ENCODE assay signal across 19 cellular contexts in genomic region chr15:71275566-71276354, GRCh38.
DNase-seq lines count a peak whose midpoint lies in the region; ATAC-seq and TF ChIP-seq lines count a peak whose summit lies in the region.
"Had no signal": no experiment of that assay in that cellular context is flagged by ENCODE, and none has a peak within 500 bp of the region (broad histone marks: within the 10 kb centered on the region; RNA-seq: fewer than 3 reads in every experiment).

No MANE protein-coding gene starts in this region.

- BruUV-seq in PC-9 (replicated peaks; lab: Mats Ljungman, UMichigan) = TSS peak; percentile 58
- no TSS peak for BruUV-seq in mammary epithelial cell (replicated peaks; lab: Mats Ljungman, UMichigan)

- peaks cover 73% of the 10 kb centered on the region for H3F3A ChIP-seq in GM23248 (ENCODE audit: insufficient read depth)
- H3F3A ChIP-seq in PC-9 (ENCODE audit: insufficient read depth, low read depth) = peaks cover 72% of the 10 kb centered on the region

- no peaks in the 10 kb centered on the region for H3K36me3 ChIP-seq in GM23248 (ENCODE audit: low read depth)
- no peaks in the 10 kb centered on the region for H3K36me3 ChIP-seq in PC-9 (ENCODE audit: low read depth)
- no peaks in the 10 kb centered on the region for H3K36me3 ChIP-seq in mammary epithelial cell (ENCODE audit: insufficient read depth, low read length)
- H3K36me3 ChIP-seq in osteoblast (ENCODE audit: insufficient read depth, low read length) = no peaks in the 10 kb centered on the region
- H3K36me3 ChIP-seq: left lung, neutrophil, right atrium auricular region had no signal

- dilution Hi-C loops in mammary epithelial cell (cut with HindIII; ENCODE audit: low sequenced_read_pairs) = no loop called here

- H4K20me1 ChIP-seq in GM23248 (ENCODE audit: insufficient read depth) = no peaks in the 10 kb centered on the region
- no peaks in the 10 kb centered on the region for H4K20me1 ChIP-seq in PC-9 (ENCODE audit: insufficient read depth)
- no peaks in the 10 kb centered on the region for H4K20me1 ChIP-seq in mammary epithelial cell (ENCODE audit: insufficient read depth, low read length)
- no peaks in the 10 kb centered on the region for H4K20me1 ChIP-seq in osteoblast (ENCODE audit: insufficient read depth, low read length)

- H3K9ac ChIP-seq in GM23248 (no peak overlapping the region), mammary epithelial cell (ENCODE audit: insufficient read depth, low read length) (peak overlapping the region; percentile 16)

- H3K27me3 ChIP-seq in GM23248 (replicated peaks; ENCODE audit: insufficient read depth) (no peaks in the 10 kb centered on the region), PC-9 (ENCODE audit: insufficient read depth, low read depth) (no peaks in the 10 kb centered on the region), mammary epithelial cell (ENCODE audit: insufficient read depth, low read length) (no peaks in the 10 kb centered on the region), osteoblast (ENCODE audit: insufficient read depth, low read length) (no peaks in the 10 kb centered on the region)
- H3K27me3 ChIP-seq: left lung, right atrium auricular region had no signal

- H3K4me2 ChIP-seq in GM23248 (ENCODE audit: unreplicated experiment) (peak overlapping the region; percentile 30), PC-9 (peak overlapping the region; percentile 58), mammary epithelial cell (ENCODE audit: insufficient read depth, low read depth, low read length) (no peak overlapping the region), osteoblast (ENCODE audit: insufficient read depth, low read length) (peak overlapping the region; percentile 55)

- H3K4me3 ChIP-seq in GM23248 (no peak overlapping the region), PC-9 (peak overlapping the region; percentile 3; the same call in 1 of the 2 replicates), mammary epithelial cell (replicated peaks in 1 of 3; ENCODE audit: insufficient read depth in 1 of 3, low read depth in 2 of 3, low read length in 3 of 3) (no peak overlapping the region), osteoblast (ENCODE audit: insufficient read depth, low read length) (no peak overlapping the region)
- H3K4me3 ChIP-seq: left lung, mucosa of descending colon, right atrium auricular region had no signal

- in situ Hi-C loops in GM23248 (cut with MboI) (no loop called here), mammary epithelial cell (cut with MboI; ENCODE audit: low sequenced_read_pairs in 2 of 2) (loop anchor here in 1 of 2 donors (25.0 kb wide), 1 partner anchor 263 kb away; no protein-coding TSS in a partner anchor)

- peak overlapping the region; percentile 61 for H3K27ac ChIP-seq in GM23248
- H3K27ac ChIP-seq in PC-9 = peak overlapping the region; percentile 99
- peak overlapping the region; percentile 71 for H3K27ac ChIP-seq in mammary epithelial cell (ENCODE audit: insufficient read depth, low read depth, low read length)
- peak overlapping the region; percentile 84 for H3K27ac ChIP-seq in osteoblast (ENCODE audit: low read depth, low read length)
- H3K27ac ChIP-seq: left lung, neutrophil, right atrium auricular region, RWPE1 had no signal

- ATAC-seq in HG03457 (IDR thresholded peaks at IDR 0.05; ENCODE audit: unreplicated experiment) = no peak
- ATAC-seq: left lung had no signal

- H3K9me2 ChIP-seq in GM23248 (ENCODE audit: insufficient read depth) = no peaks in the 10 kb centered on the region
- no peaks in the 10 kb centered on the region for H3K9me2 ChIP-seq in PC-9 (ENCODE audit: insufficient read depth)

- CTCF ChIA-PET in PC-9 (lab: Charles Lee) = interaction anchor here (0.6 kb wide), 1 partner anchor 1026 kb away, joined by 7 read pairs; no protein-coding TSS in a partner anchor
- CTCF ChIA-PET in mammary epithelial cell (lab: Charles Lee; ENCODE audit: low non-redundant PET) = no interaction called here

- H2AFZ ChIP-seq in GM23248 = no peak overlapping the region
- H2AFZ ChIP-seq in PC-9 = no peak overlapping the region
- H2AFZ ChIP-seq in mammary epithelial cell (ENCODE audit: low read depth, low read length) = no peak overlapping the region
- no peak overlapping the region for H2AFZ ChIP-seq in osteoblast (ENCODE audit: low read length)

- intact Hi-C loops in PC-9 (cut with micrococcal nuclease; ENCODE audit: unreplicated experiment) = loop anchor here (1.0 to 10.0 kb wide), 3 partner anchors 62 to 381 kb away; partner anchors contain the start of genes LRRC49 and THAP10
- intact Hi-C loops in mammary epithelial cell (cut with micrococcal nuclease) = loop anchor here (5.0 to 10.0 kb wide), 3 partner anchors 38 to 301 kb away; no protein-coding TSS in a partner anchor

- POLR2A ChIA-PET in PC-9 (lab: Charles Lee; ENCODE audit: unreplicated experiment) = interaction anchor here (0.6 to 0.7 kb wide), 4 partner anchors 162 to 842 kb away, joined by 3 to 5 read pairs (median 4); partner anchors contain the start of genes MYO9A and SENP8

- WGBS in GM23248 (ENCODE audit: low coverage in 1 of 2, low lambda C conversion rate in 2 of 2, missing lambda C conversion rate in 2 of 2), 2 experiments = 90% methylated on average over 9 of the region's 9 CpGs
- WGBS in mammary epithelial cell (ENCODE audit: low coverage, missing lambda C conversion rate) = 79% methylated on average over 9 of the region's 9 CpGs

- TF ChIP-seq CTCF in PC-9 (conservative IDR thresholded peaks at IDR 0.05) = no peak
- no peak for TF ChIP-seq CTCF in mammary epithelial cell (conservative IDR thresholded peaks at IDR 0.05 in 1 of 2, IDR thresholded peaks at IDR 0.05 in 1 of 2; ENCODE audit: extremely low read depth in 1 of 2, insufficient read depth in 1 of 2, low read depth in 1 of 2, low read length in 2 of 2)
- TF ChIP-seq CTCF in osteoblast (IDR thresholded peaks at IDR 0.05; ENCODE audit: extremely low read depth, low read depth, low read length) = no peak

- H3K79me2 ChIP-seq in GM23248 (ENCODE audit: insufficient read depth) = 0 out of 2 replicates have a peak, but pooled peaks cover 5% of the 10 kb centered on the region
- H3K79me2 ChIP-seq in PC-9 (ENCODE audit: low read depth) = peaks cover 20% of the 10 kb centered on the region
- H3K79me2 ChIP-seq in mammary epithelial cell (ENCODE audit: insufficient read depth, low read length) = peaks cover 3% of the 10 kb centered on the region
- H3K79me2 ChIP-seq in osteoblast (ENCODE audit: insufficient read depth, low read length) = no peaks in the 10 kb centered on the region

- H3K9me3 ChIP-seq in GM23248 (ENCODE audit: low read depth) = no peaks in the 10 kb centered on the region
- H3K9me3 ChIP-seq in PC-9 (ENCODE audit: insufficient read depth, low read depth) = no peaks in the 10 kb centered on the region
- H3K9me3 ChIP-seq in mammary epithelial cell (replicated peaks; ENCODE audit: insufficient read depth, low read length) = no peaks in the 10 kb centered on the region
- no peaks in the 10 kb centered on the region for H3K9me3 ChIP-seq in osteoblast (ENCODE audit: low read depth, low read length)
- H3K9me3 ChIP-seq: left lung, mucosa of descending colon, neutrophil, right atrium auricular region had no signal

- DNase-seq in GM23248 = no peak
- DNase-seq in PC-9 = peak in 1 of 2 experiments; percentile 92
- no peak for DNase-seq in mammary epithelial cell
- no peak for DNase-seq in osteoblast (ENCODE audit: insufficient read length, low spot score, missing footprints)
- no peak for DNase-seq in NCI-H526 (lab: John Stamatoyannopoulos, UW)
- no peak for DNase-seq in ureter (ENCODE audit: low spot score)
- DNase-seq in DMS 273 (lab: John Stamatoyannopoulos, UW; ENCODE audit: unreplicated experiment) = no peak
- DNase-seq: activated CD4-positive, alpha-beta T cell treated with anti-CD3 and anti-CD28 coated beads for 4 hours; CD8-positive, alpha-beta memory T cell; DMS79 treated with DMSO at 0.1 percent for 48 hours; effector CD4-positive, alpha-beta T cell; Karpas-422; left lung; mucosa of descending colon; NCI-H1417 had no signal

- peaks cover 63% of the 10 kb centered on the region for H3K4me1 ChIP-seq in GM23248 (ENCODE audit: insufficient read depth)
- H3K4me1 ChIP-seq in PC-9 (replicated peaks; ENCODE audit: insufficient read depth) = peaks cover 83% of the 10 kb centered on the region
- peaks cover 62% of the 10 kb centered on the region for H3K4me1 ChIP-seq in mammary epithelial cell (ENCODE audit: insufficient read depth, low read length)
- H3K4me1 ChIP-seq in osteoblast (ENCODE audit: insufficient read depth, low read length) = peaks cover 61% of the 10 kb centered on the region
